Comparison of ENCODE assay signal across 12 cellular contexts in the genomic region with DNA sequence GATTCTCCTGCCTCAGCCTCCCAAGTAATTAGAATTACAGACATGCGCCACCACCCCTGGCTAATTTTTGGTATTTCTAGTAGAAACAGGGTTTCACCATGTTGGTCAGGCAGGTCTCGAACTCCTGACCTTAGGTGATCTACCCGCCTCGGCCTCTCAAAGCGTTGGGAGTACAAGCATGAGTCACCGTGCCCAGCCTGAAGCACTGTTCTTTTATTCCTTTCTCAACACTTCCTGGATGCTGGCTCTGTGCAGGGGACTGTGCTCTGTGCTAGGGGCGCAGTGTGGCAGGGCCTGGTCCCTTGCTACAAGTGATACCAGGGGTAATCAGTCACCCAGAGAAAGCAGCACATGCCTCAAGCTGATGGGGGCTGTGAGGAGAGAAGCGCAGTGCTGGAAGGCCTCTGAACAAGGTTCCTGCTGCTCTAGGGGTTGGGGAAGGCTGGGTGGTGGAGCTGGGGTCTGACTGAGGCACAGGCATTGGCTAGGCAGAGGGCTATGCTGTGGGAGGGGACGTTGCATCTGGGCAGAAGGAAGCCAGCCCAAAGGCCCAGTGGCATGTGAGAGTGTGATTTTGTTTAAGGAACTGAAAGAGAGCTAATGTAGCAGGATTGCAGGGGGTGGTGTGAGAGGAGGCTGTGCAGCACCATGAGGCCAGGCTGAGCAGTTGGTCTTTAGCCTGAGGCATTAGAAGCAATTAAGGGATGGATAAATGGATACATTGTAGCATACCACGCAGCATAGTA. TPM values are rescaled to one million over a fixed set of nuclear protein-coding genes. Genes with fewer than 3 reads are reported as not detected.
DNase-seq lines count a peak whose midpoint lies in the region; ATAC-seq, FAIRE-seq and TF ChIP-seq lines count a peak whose summit lies in the region.
"Had no signal": no experiment of that assay in that cellular context is flagged by ENCODE, and none has a peak within 500 bp of the region (broad histone marks: within the 10 kb centered on the region; RNA-seq: fewer than 3 reads in every experiment).

No MANE protein-coding gene starts in this region.

- ATAC-seq in HG02588 (IDR thresholded peaks at IDR 0.05; ENCODE audit: unreplicated experiment) (peak; percentile 50), HG03354 (IDR thresholded peaks at IDR 0.05; ENCODE audit: poor library complexity, severe bottlenecking, unreplicated experiment) (no peak)
- ATAC-seq in activated naive CD8-positive, alpha-beta T cell treated with anti-CD3 and anti-CD28 coated beads, Interleukin-2, amount 50 U/mL, for 24 hours: no peak
- ATAC-seq: activated CD4-positive, CD25-positive, alpha-beta regulatory T cell treated with anti-CD3 and anti-CD28 coated beads, Interleukin-2, amount 50 U/mL, for 24 hours; activated T-cell treated with anti-CD3 and anti-CD28 coated beads, Interleukin-2, amount 50 U/mL, for 4 hours had no signal

- no peak for TF ChIP-seq CTCF in neural crest cell (conservative IDR thresholded peaks at IDR 0.05)
- TF ChIP-seq CTCF in chondrocyte (IDR thresholded peaks at IDR 0.05): no peak

- H3K36me3 Mint-ChIP-seq in neural crest cell (ENCODE audit: low read depth): peaks cover 17% of the 10 kb centered on the region
- peaks cover 44% of the 10 kb centered on the region for H3K36me3 Mint-ChIP-seq in chondrocyte (ENCODE audit: low read depth)
- H3K36me3 Mint-ChIP-seq in activated naive CD8-positive, alpha-beta T cell treated with anti-CD3 and anti-CD28 coated beads for 36 hours: peaks cover 17% of the 10 kb centered on the region
- peaks cover 25% of the 10 kb centered on the region for H3K36me3 Mint-ChIP-seq in activated naive CD8-positive, alpha-beta T cell treated with anti-CD3 and anti-CD28 coated beads, Interleukin-2, amount 50 U/mL, for 24 hours (ENCODE audit: low read depth)

- peak; percentile 32 for DNase-seq in GM12892 (ENCODE audit: insufficient read length)
- peak; percentile 73 for DNase-seq in RPMI8226
- no peak for DNase-seq in neural crest cell (ENCODE audit: low read depth, low spot score)
- no peak for DNase-seq in chondrocyte (ENCODE audit: low spot score)
- DNase-seq in activated naive CD8-positive, alpha-beta T cell treated with anti-CD3 and anti-CD28 coated beads for 36 hours: no peak
- DNase-seq in activated naive CD8-positive, alpha-beta T cell treated with anti-CD3 and anti-CD28 coated beads, Interleukin-2, amount 50 U/mL, for 24 hours: no peak
- DNase-seq: activated T-cell treated with anti-CD3 and anti-CD28 coated beads, Interleukin-2, amount 50 U/mL, for 4 hours; NCI-H446; SHP77 treated with DMSO at 0.1 percent for 48 hours had no signal

- TF ChIP-seq POLR2A in GM12892 (IDR thresholded peaks at IDR 0.05; ENCODE audit: low read depth, low read length): no peak

- H3K27ac Mint-ChIP-seq in neural crest cell (ENCODE audit: unreplicated experiment): peak overlapping the region; percentile 93
- H3K27ac Mint-ChIP-seq in chondrocyte (ENCODE audit: unreplicated experiment): no peak overlapping the region
- no peak overlapping the region for H3K27ac Mint-ChIP-seq in activated naive CD8-positive, alpha-beta T cell treated with anti-CD3 and anti-CD28 coated beads for 36 hours
- H3K27ac Mint-ChIP-seq in activated naive CD8-positive, alpha-beta T cell treated with anti-CD3 and anti-CD28 coated beads, Interleukin-2, amount 50 U/mL, for 24 hours: no peak overlapping the region

- peak; percentile 76 for FAIRE-seq in GM12892 (lab: Jason Lieb, UNC)

- H3K27me3 Mint-ChIP-seq in neural crest cell (ENCODE audit: low read depth) (no peaks in the 10 kb centered on the region), chondrocyte (ENCODE audit: low read depth) (no peaks in the 10 kb centered on the region)
- H3K27me3 Mint-ChIP-seq in activated naive CD8-positive, alpha-beta T cell treated with anti-CD3 and anti-CD28 coated beads for 36 hours: no peaks in the 10 kb centered on the region
- H3K27me3 Mint-ChIP-seq in activated naive CD8-positive, alpha-beta T cell treated with anti-CD3 and anti-CD28 coated beads, Interleukin-2, amount 50 U/mL, for 24 hours: no peaks in the 10 kb centered on the region

- H3K9me3 Mint-ChIP-seq in neural crest cell (no peaks in the 10 kb centered on the region), chondrocyte (ENCODE audit: low read depth) (no peaks in the 10 kb centered on the region)
- no peaks in the 10 kb centered on the region for H3K9me3 Mint-ChIP-seq in activated naive CD8-positive, alpha-beta T cell treated with anti-CD3 and anti-CD28 coated beads for 36 hours
- no peaks in the 10 kb centered on the region for H3K9me3 Mint-ChIP-seq in activated naive CD8-positive, alpha-beta T cell treated with anti-CD3 and anti-CD28 coated beads, Interleukin-2, amount 50 U/mL, for 24 hours
- H3K9me3 Mint-ChIP-seq: activated T-cell treated with anti-CD3 and anti-CD28 coated beads, Interleukin-2, amount 50 U/mL, for 4 hours had no signal

- H3K4me1 Mint-ChIP-seq in neural crest cell (peaks cover 10% of the 10 kb centered on the region), chondrocyte (ENCODE audit: low read depth) (peaks cover 31% of the 10 kb centered on the region)
- no peaks in the 10 kb centered on the region for H3K4me1 Mint-ChIP-seq in activated naive CD8-positive, alpha-beta T cell treated with anti-CD3 and anti-CD28 coated beads for 36 hours
- no peaks in the 10 kb centered on the region for H3K4me1 Mint-ChIP-seq in activated naive CD8-positive, alpha-beta T cell treated with anti-CD3 and anti-CD28 coated beads, Interleukin-2, amount 50 U/mL, for 24 hours

- no peak overlapping the region for H3K4me3 Mint-ChIP-seq in neural crest cell
- no peak overlapping the region for H3K4me3 Mint-ChIP-seq in chondrocyte (ENCODE audit: unreplicated experiment)
- no peak overlapping the region for H3K4me3 Mint-ChIP-seq in activated naive CD8-positive, alpha-beta T cell treated with anti-CD3 and anti-CD28 coated beads for 36 hours
- H3K4me3 Mint-ChIP-seq in activated naive CD8-positive, alpha-beta T cell treated with anti-CD3 and anti-CD28 coated beads, Interleukin-2, amount 50 U/mL, for 24 hours: no peak overlapping the region
- H3K4me3 Mint-ChIP-seq: activated T-cell treated with anti-CD3 and anti-CD28 coated beads, Interleukin-2, amount 50 U/mL, for 4 hours had no signal

RNA-seq across cellular contexts. Expression of a gene that starts 42.5 kb away (rescaled TPM):
- 19.4 TPM for polyA plus RNA-seq in GM12892 (2012; ENCODE audit: missing spikeins)
- total RNA-seq in neural crest cell (80.8 and 81.8 TPM in 2 replicates), chondrocyte (38.5 to 43.7 TPM (median 43.0 TPM) in 3 replicates)
- 10 to 100 TPM; 71.0 to 75.8 TPM for total RNA-seq in activated naive CD8-positive, alpha-beta T cell treated with anti-CD3 and anti-CD28 coated beads for 36 hours

RNA-seq across cellular contexts. Expression of a gene that starts 48.4 kb away (rescaled TPM):
- polyA plus RNA-seq in GM12892 (2012; ENCODE audit: missing spikeins): not detected
- total RNA-seq in neural crest cell (not detected in 2 replicates), chondrocyte (not detected in 3 replicates)
- total RNA-seq in activated naive CD8-positive, alpha-beta T cell treated with anti-CD3 and anti-CD28 coated beads for 36 hours: not detected
- total RNA-seq: activated T-cell treated with anti-CD3 and anti-CD28 coated beads, Interleukin-2, amount 50 U/mL, for 4 hours had no signal

Comparison
In these comparisons a context has a peak if more than half of its experiments do, and no peak if none do; other contexts are left out.
1. DNase-seq: peak in GM12892 (single experiment) and RPMI8226 (single experiment); none in neural crest cell (single experiment), chondrocyte (single experiment), activated naive CD8-positive, alpha-beta T cell treated with anti-CD3 and anti-CD28 coated beads for 36 hours (single experiment) and activated naive CD8-positive, alpha-beta T cell treated with anti-CD3 and anti-CD28 coated beads, Interleukin-2, amount 50 U/mL, for 24 hours (single experiment).